ENCODE assay signal across 25 cellular contexts in genomic region chr11:1529774-1530173, GRCh38. TPM values are rescaled to one million over a fixed set of nuclear protein-coding genes. Genes with fewer than 3 reads are reported as not detected.
"Had no signal": no experiment of that assay in that cellular context is flagged by ENCODE, and none has a peak within 500 bp of the region (broad histone marks: within the 10 kb centered on the region; RNA-seq: fewer than 3 reads in every experiment).

No MANE protein-coding gene starts in this region.

- H3K27me3 Mint-ChIP-seq: dendritic cell treated with granulocyte-macrophage colony-stimulating factor and Interleukin-4, amounts not matched to agents 40 ng/mL and 50 ng/mL, for 4 days; effector memory CD8-positive, alpha-beta T cell; naive B cell; stimulated activated naive B cell treated with anti-CD40 and anti-IgM and Interleukin-4, amounts not matched to agents 10 μg/mL and 1 μg/mL and 100 μg/mL, for 72 hours; stimulated activated naive CD8-positive, alpha-beta T cell treated with anti-CD3 and anti-CD28 coated beads, Interleukin-15, amount 100 ng/mL, for 72 hours had no signal

- H3K27me3 ChIP-seq: esophagus muscularis mucosa, gastroesophageal sphincter, right lobe of liver, testis, tibial nerve had no signal

- H3K36me3 ChIP-seq: left ventricle myocardium inferior, prostate gland had no signal

- H2AFZ ChIP-seq: parathyroid adenoma had no signal

- H3K9me3 Mint-ChIP-seq: dendritic cell treated with granulocyte-macrophage colony-stimulating factor and Interleukin-4, amounts not matched to agents 40 ng/mL and 50 ng/mL, for 4 days; effector memory CD8-positive, alpha-beta T cell; naive B cell; nephron; stimulated activated naive B cell treated with anti-CD40 and anti-IgM and Interleukin-4, amounts not matched to agents 10 μg/mL and 1 μg/mL and 100 μg/mL, for 72 hours; stimulated activated naive CD8-positive, alpha-beta T cell treated with anti-CD3 and anti-CD28 coated beads, Interleukin-15, amount 100 ng/mL, for 72 hours had no signal

- H3K9me3 ChIP-seq: esophagus muscularis mucosa, gastroesophageal sphincter, left ventricle myocardium inferior, lower lobe of right lung, prostate gland, right lobe of liver, testis, tibial nerve had no signal

- DNase-seq: effector memory CD8-positive, alpha-beta T cell; kidney; left cardiac atrium; left ventricle myocardium inferior; lower lobe of right lung; mesenchymal stem cell; midbrain; naive B cell; retina; right lobe of liver; stimulated activated CD4-positive, alpha-beta T cell treated with anti-CD3 and anti-CD28 coated beads, Interleukin-4, amount 100 ng/mL, for 1 hour; stimulated activated naive B cell treated with anti-CD40 and anti-IgM and Interleukin-4, amounts not matched to agents 10 μg/mL and 1 μg/mL and 100 μg/mL, for 72 hours; stimulated activated naive CD8-positive, alpha-beta T cell treated with anti-CD3 and anti-CD28 coated beads, Interleukin-15, amount 100 ng/mL, for 72 hours; testis had no signal

- H3K36me3 Mint-ChIP-seq: naive B cell had no signal

- H3K9ac ChIP-seq: parathyroid adenoma had no signal

- H3K4me3 ChIP-seq: esophagus muscularis mucosa, gastroesophageal sphincter, left ventricle myocardium inferior, lower lobe of right lung, prostate gland, right lobe of liver, testis, tibial nerve had no signal

- H3K4me1 ChIP-seq: right lobe of liver had no signal

- H3K27ac Mint-ChIP-seq: dendritic cell treated with granulocyte-macrophage colony-stimulating factor and Interleukin-4, amounts not matched to agents 40 ng/mL and 50 ng/mL, for 4 days; naive B cell; nephron; stimulated activated naive B cell treated with anti-CD40 and anti-IgM and Interleukin-4, amounts not matched to agents 10 μg/mL and 1 μg/mL and 100 μg/mL, for 72 hours had no signal

- H3K27ac ChIP-seq: lower lobe of right lung, parathyroid adenoma, prostate gland, right lobe of liver, testis had no signal

- H3K4me3 Mint-ChIP-seq: dendritic cell treated with granulocyte-macrophage colony-stimulating factor and Interleukin-4, amounts not matched to agents 40 ng/mL and 50 ng/mL, for 4 days; nephron; stimulated activated naive B cell treated with anti-CD40 and anti-IgM and Interleukin-4, amounts not matched to agents 10 μg/mL and 1 μg/mL and 100 μg/mL, for 72 hours; stimulated activated naive CD8-positive, alpha-beta T cell treated with anti-CD3 and anti-CD28 coated beads, Interleukin-15, amount 100 ng/mL, for 72 hours had no signal

- ATAC-seq: effector memory CD8-positive, alpha-beta T cell; gastroesophageal sphincter; left cardiac atrium; lower lobe of right lung; stimulated activated naive B cell treated with anti-CD40 and anti-IgM and Interleukin-4, amounts not matched to agents 10 μg/mL and 1 μg/mL and 100 μg/mL, for 72 hours; stimulated activated naive CD8-positive, alpha-beta T cell treated with anti-CD3 and anti-CD28 coated beads, Interleukin-15, amount 100 ng/mL, for 72 hours had no signal

RNA-seq across cellular contexts. Expression of gene KRTAP5-1, which starts 55.3 kb away (rescaled TPM):
- total RNA-seq: esophagus muscularis mucosa, fibroblast of villous mesenchyme, gastroesophageal sphincter, kidney, left cardiac atrium, left ventricle myocardium inferior, lower lobe of right lung, omental fat pad, prostate gland, right lobe of liver, subcutaneous adipose tissue, testis, tibial nerve, ureter had no signal
